8 cellular contexts compared by ENCODE assay signal in the genomic region with DNA sequence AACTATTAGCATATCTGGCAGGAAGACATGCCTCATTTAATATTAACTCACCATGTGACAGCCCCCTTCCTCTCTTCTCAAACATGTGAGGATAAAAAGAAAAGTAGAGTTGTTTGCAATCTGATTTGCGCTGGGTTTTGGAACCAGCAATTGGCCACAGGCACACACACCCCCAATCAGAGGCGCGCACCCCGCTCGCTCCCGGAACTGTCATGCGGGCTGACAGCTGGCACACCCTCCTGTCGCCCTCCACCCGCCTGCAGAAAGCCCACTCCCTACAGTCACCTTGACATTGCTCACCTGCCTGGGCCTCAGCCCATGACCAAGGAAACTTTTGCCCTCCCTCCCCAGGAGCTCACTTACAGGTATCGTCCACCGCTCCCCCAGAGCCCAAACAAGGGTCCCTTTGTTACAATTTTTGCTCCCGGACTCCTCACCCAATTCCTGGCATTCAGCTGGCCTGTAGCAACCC. TPM values are rescaled to one million over a fixed set of nuclear protein-coding genes. Genes with fewer than 3 reads are reported as not detected.
DNase-seq lines count a peak whose midpoint lies in the region; ATAC-seq and TF ChIP-seq lines count a peak whose summit lies in the region.

No MANE protein-coding gene starts in this region.

- H3K27me3 Mint-ChIP-seq in CD4-positive, CD25-positive, alpha-beta regulatory T cell = peaks cover 61% of the 10 kb centered on the region
- peaks cover 51% of the 10 kb centered on the region for H3K27me3 Mint-ChIP-seq in activated T-helper 1 cell treated with anti-CD3 and anti-CD28 coated beads, Interleukin-12 subunit alpha, Interleukin-12 subunit beta, Interleukin-2, Interleukin-4 antibody, amounts not matched to agents 30 ng/mL and 10 ng/mL and 1 ng/mL, durations not matched to agents 14 hours and 24 hours and 36 hours (ENCODE audit: insufficient read depth)

- H3K4me1 ChIP-seq in CD4-positive, CD25-positive, alpha-beta regulatory T cell (ENCODE audit: control insufficient read depth, insufficient read depth, low read length, poor library complexity, severe bottlenecking) = peaks cover 16% of the 10 kb centered on the region
- peaks cover 60% of the 10 kb centered on the region for H3K4me1 ChIP-seq in left ventricle myocardium inferior

- H3K27ac ChIP-seq in CD4-positive, CD25-positive, alpha-beta regulatory T cell (ENCODE audit: insufficient read depth, low read length, poor library complexity, severe bottlenecking) = no peak overlapping the region
- H3K27ac ChIP-seq in left ventricle myocardium inferior (replicated peaks) = peak overlapping the region; percentile 97

- intact Hi-C loops in activated T-helper 1 cell treated with anti-CD3 and anti-CD28 coated beads, Interleukin-12 subunit alpha, Interleukin-12 subunit beta, Interleukin-2, Interleukin-4 antibody, amounts not matched to agents 30 ng/mL and 10 ng/mL and 1 ng/mL, durations not matched to agents 14 hours and 24 hours and 36 hours (cut with micrococcal nuclease) = loop anchor here (5.0 kb wide), 1 partner anchor 72 kb away; no protein-coding TSS in a partner anchor
- intact Hi-C loops in left ventricle myocardium inferior (cut with micrococcal nuclease) = loop anchor here (5.0 kb wide), 1 partner anchor 72 kb away; no protein-coding TSS in a partner anchor
- intact Hi-C loops in posterior cingulate gyrus (cut with DNase I) = loop anchor here (10.0 kb wide), 1 partner anchor 106 kb away; no protein-coding TSS in a partner anchor

- H3K36me3 ChIP-seq in CD4-positive, CD25-positive, alpha-beta regulatory T cell (ENCODE audit: control insufficient read depth, insufficient read depth, low read length) = no peaks in the 10 kb centered on the region
- no peaks in the 10 kb centered on the region for H3K36me3 ChIP-seq in left ventricle myocardium inferior

- peaks cover 0 to 10% (median 6%) of the 10 kb centered on the region in 4 donors for H3K4me1 Mint-ChIP-seq in CD4-positive, CD25-positive, alpha-beta regulatory T cell
- H3K4me1 Mint-ChIP-seq in activated T-helper 1 cell treated with anti-CD3 and anti-CD28 coated beads, Interleukin-12 subunit alpha, Interleukin-12 subunit beta, Interleukin-2, Interleukin-4 antibody, amounts not matched to agents 30 ng/mL and 10 ng/mL and 1 ng/mL, durations not matched to agents 14 hours and 24 hours and 36 hours (ENCODE audit: low read depth) = peaks cover 7% of the 10 kb centered on the region

- no peaks in the 10 kb centered on the region for H3K9me3 Mint-ChIP-seq in CD4-positive, CD25-positive, alpha-beta regulatory T cell
- H3K9me3 Mint-ChIP-seq in activated T-helper 1 cell treated with anti-CD3 and anti-CD28 coated beads, Interleukin-12 subunit alpha, Interleukin-12 subunit beta, Interleukin-2, Interleukin-4 antibody, amounts not matched to agents 30 ng/mL and 10 ng/mL and 1 ng/mL, durations not matched to agents 14 hours and 24 hours and 36 hours = no peaks in the 10 kb centered on the region

- H3K4me3 Mint-ChIP-seq in CD4-positive, CD25-positive, alpha-beta regulatory T cell = peak overlapping the region; percentile 1 to 78 (median 57)
- peak overlapping the region; percentile 64 for H3K4me3 Mint-ChIP-seq in activated T-helper 1 cell treated with anti-CD3 and anti-CD28 coated beads, Interleukin-12 subunit alpha, Interleukin-12 subunit beta, Interleukin-2, Interleukin-4 antibody, amounts not matched to agents 30 ng/mL and 10 ng/mL and 1 ng/mL, durations not matched to agents 14 hours and 24 hours and 36 hours

- H3K4me3 ChIP-seq in CD4-positive, CD25-positive, alpha-beta regulatory T cell (ENCODE audit: low read depth, low read length) = no peak overlapping the region
- H3K4me3 ChIP-seq in left ventricle myocardium inferior = peak overlapping the region; percentile 90

- peaks cover 17% of the 10 kb centered on the region for H3K27me3 ChIP-seq in CD4-positive, CD25-positive, alpha-beta regulatory T cell (ENCODE audit: control insufficient read depth, insufficient read depth, low read length)
- H3K27me3 ChIP-seq in left ventricle myocardium inferior (ENCODE audit: low read depth) = no peaks in the 10 kb centered on the region

- no peak for DNase-seq in CD4-positive, CD25-positive, alpha-beta regulatory T cell
- DNase-seq in LoVo (ENCODE audit: low spot score) = peak; percentile 48
- no peak for DNase-seq in activated T-helper 1 cell treated with anti-CD3 and anti-CD28 coated beads, Interleukin-12 subunit alpha, Interleukin-12 subunit beta, Interleukin-2, Interleukin-4 antibody, amounts not matched to agents 30 ng/mL and 10 ng/mL and 1 ng/mL, durations not matched to agents 14 hours and 24 hours and 36 hours (ENCODE audit: low spot score)
- peak; percentile 44 for DNase-seq in left ventricle myocardium inferior
- DNase-seq in posterior cingulate gyrus = peak in 6 of 10 donors; percentile 11 to 81 (median 46)
- DNase-seq in DMS79 (lab: John Stamatoyannopoulos, UW) = no peak

- H3K9me3 ChIP-seq in CD4-positive, CD25-positive, alpha-beta regulatory T cell (ENCODE audit: control insufficient read depth in 2 of 2, low read length in 2 of 2) = no peaks in the 10 kb centered on the region
- no peaks in the 10 kb centered on the region for H3K9me3 ChIP-seq in left ventricle myocardium inferior (replicated peaks)

- no peak for TF ChIP-seq CTCF in left ventricle myocardium inferior (IDR thresholded peaks at IDR 0.05; ENCODE audit: borderline replicate concordance)

- peak in 1 of 2 donors; percentile 12 for ATAC-seq in CD4-positive, CD25-positive, alpha-beta regulatory T cell (ENCODE audit: low read depth in 2 of 2)
- no peak for ATAC-seq in HG02885 (IDR thresholded peaks at IDR 0.05; ENCODE audit: poor library complexity, unreplicated experiment)
- ATAC-seq in GM21619 (IDR thresholded peaks at IDR 0.05; ENCODE audit: unreplicated experiment) = no peak

- H3K36me3 Mint-ChIP-seq in CD4-positive, CD25-positive, alpha-beta regulatory T cell = no peaks in the 10 kb centered on the region
- H3K36me3 Mint-ChIP-seq in activated T-helper 1 cell treated with anti-CD3 and anti-CD28 coated beads, Interleukin-12 subunit alpha, Interleukin-12 subunit beta, Interleukin-2, Interleukin-4 antibody, amounts not matched to agents 30 ng/mL and 10 ng/mL and 1 ng/mL, durations not matched to agents 14 hours and 24 hours and 36 hours (ENCODE audit: low read depth) = no peaks in the 10 kb centered on the region

- no peak overlapping the region for H3K27ac Mint-ChIP-seq in CD4-positive, CD25-positive, alpha-beta regulatory T cell
- H3K27ac Mint-ChIP-seq in activated T-helper 1 cell treated with anti-CD3 and anti-CD28 coated beads, Interleukin-12 subunit alpha, Interleukin-12 subunit beta, Interleukin-2, Interleukin-4 antibody, amounts not matched to agents 30 ng/mL and 10 ng/mL and 1 ng/mL, durations not matched to agents 14 hours and 24 hours and 36 hours = no peak overlapping the region

RNA-seq across cellular contexts. Expression of gene COBLL1, which starts 1.1 kb away (rescaled TPM):
- total RNA-seq in CD4-positive, CD25-positive, alpha-beta regulatory T cell = 1.3 TPM
- polyA plus RNA-seq in CD4-positive, CD25-positive, alpha-beta regulatory T cell = under 1 TPM in 1 of 4 donors, not detected in 3; 0.49 TPM
- not detected in 2 replicates for total RNA-seq in activated T-helper 1 cell treated with anti-CD3 and anti-CD28 coated beads, Interleukin-12 subunit alpha, Interleukin-12 subunit beta, Interleukin-2, Interleukin-4 antibody, amounts not matched to agents 30 ng/mL and 10 ng/mL and 1 ng/mL, durations not matched to agents 14 hours and 24 hours and 36 hours
- total RNA-seq in left ventricle myocardium inferior = 15.3 TPM

Comparison
In these comparisons a context has a peak if more than half of its experiments do, and no peak if none do; other contexts are left out.
1. DNase-seq: peak in LoVo (single experiment), left ventricle myocardium inferior (single experiment) and posterior cingulate gyrus (6 of 10); none in CD4-positive, CD25-positive, alpha-beta regulatory T cell (0 of 3), activated T-helper 1 cell treated with anti-CD3 and anti-CD28 coated beads, Interleukin-12 subunit alpha, Interleukin-12 subunit beta, Interleukin-2, Interleukin-4 antibody, amounts not matched to agents 30 ng/mL and 10 ng/mL and 1 ng/mL, durations not matched to agents 14 hours and 24 hours and 36 hours (single experiment) and DMS79 (single experiment).